Comparison of ENCODE assay signal across 1 cellular context in genomic region chr2:54672587-54673456, GRCh38.
TF ChIP-seq lines count a peak whose summit lies in the region.

No MANE protein-coding gene starts in this region.

TF ChIP-seq in HepG2, 621 proteins besides CTCF, POLR2A, EP300 and RAD21 (continued from another document):
- TF ChIP-seq NR2F1 (CRISPR knock-in tag; IDR thresholded peaks at IDR 0.05) (0 out of 4 replicates have a peak, but pooled peaks of 1 of the 2 experiments have one; percentile 17), RNF2 (conservative IDR thresholded peaks at IDR 0.05; ENCODE audit: low read depth) (no peak), NFE2L1 (CRISPR knock-in tag; IDR thresholded peaks at IDR 0.05; ENCODE audit: borderline replicate concordance) (no peak), AKNA (CRISPR knock-in tag; IDR thresholded peaks at IDR 0.05; ENCODE audit: borderline replicate concordance) (no peak), NFATC3 (CRISPR knock-in tag; IDR thresholded peaks at IDR 0.05) (no peak), TOE1 (CRISPR knock-in tag; IDR thresholded peaks at IDR 0.05) (no peak), PAF1 (CRISPR knock-in tag; IDR thresholded peaks at IDR 0.05) (peak; percentile 27; the same call in 1 of the 2 replicates), SP1 (IDR thresholded peaks at IDR 0.05) (no peak), SP1 (CRISPR knock-in tag; IDR thresholded peaks at IDR 0.05) (no peak), HIC2 (CRISPR knock-in tag; IDR thresholded peaks at IDR 0.05; ENCODE audit: low read depth) (no peak), ELF3 (CRISPR knock-in tag; IDR thresholded peaks at IDR 0.05) (no peak), SNAPC2 (CRISPR knock-in tag; IDR thresholded peaks at IDR 0.05) (no peak), ZNF7 (CRISPR knock-in tag; IDR thresholded peaks at IDR 0.05) (no peak)
TF ChIP-seq in HepG2: peak in this region for 2.
